In genomic region chr13:66339214-66339613, GRCh38 we compare ENCODE assay signal across 21 cellular contexts.
DNase-seq lines count a peak whose midpoint lies in the region; ATAC-seq and TF ChIP-seq lines count a peak whose summit lies in the region.
"Had no signal": no experiment of that assay in that cellular context is flagged by ENCODE, and none has a peak within 500 bp of the region (broad histone marks: within the 10 kb centered on the region; RNA-seq: fewer than 3 reads in every experiment).

No MANE protein-coding gene starts in this region.

- H3K27me3 ChIP-seq in Karpas-422 (ENCODE audit: low read length) (no peaks in the 10 kb centered on the region), OCI-LY1 (ENCODE audit: insufficient read depth, low read length) (no peaks in the 10 kb centered on the region), lower lobe of right lung (ENCODE audit: low read depth) (no peaks in the 10 kb centered on the region), tibial artery (no peaks in the 10 kb centered on the region)
- H3K27me3 ChIP-seq: BE2C; BLaER1 treated with 17β-estradiol and CSF1 and Interleukin-3, amounts not matched to agents 10 nM and 100 nM had no signal

- DNase-seq in Karpas-422 (no peak), fibroblast of the aortic adventitia (ENCODE audit: low read depth) (peak; percentile 7), lower lobe of right lung (no peak), tibial artery (no peak), ecto neural progenitor cell (ENCODE audit: low spot score) (no peak)
- DNase-seq: 8988T; ACHN; BE2C; CD4-positive, alpha-beta T cell; CD8-positive, alpha-beta memory T cell; DMS 273 treated with DMSO at 0.1 percent for 48 hours; DMS79; EL; GDM1; GM23248; H7; HCEC 1CT had no signal

- H3K4me1 ChIP-seq in Karpas-422 (ENCODE audit: low read length) (no peaks in the 10 kb centered on the region), OCI-LY1 (ENCODE audit: insufficient read depth, low read length, severe bottlenecking) (peaks cover 33% of the 10 kb centered on the region), lower lobe of right lung (no peaks in the 10 kb centered on the region), tibial artery (no peaks in the 10 kb centered on the region)
- H3K4me1 ChIP-seq: BE2C; BLaER1 treated with 17β-estradiol and CSF1 and Interleukin-3, amounts not matched to agents 10 nM and 100 nM had no signal

- no peaks in the 10 kb centered on the region for H3K79me2 ChIP-seq in Karpas-422 (ENCODE audit: low read length)
- H3K79me2 ChIP-seq in OCI-LY1 (ENCODE audit: insufficient read depth, low read length), result no peaks in the 10 kb centered on the region

- H3K4me3 ChIP-seq in Karpas-422 (ENCODE audit: low read length), result no peak overlapping the region
- H3K4me3 ChIP-seq in OCI-LY1 (ENCODE audit: low read depth, low read length, poor library complexity, severe bottlenecking), result no peak overlapping the region
- no peak overlapping the region for H3K4me3 ChIP-seq in fibroblast of the aortic adventitia (ENCODE audit: low read depth, low read length)
- no peak overlapping the region for H3K4me3 ChIP-seq in lower lobe of right lung
- no peak overlapping the region for H3K4me3 ChIP-seq in tibial artery
- H3K4me3 ChIP-seq: A549; BLaER1 treated with 17β-estradiol and CSF1 and Interleukin-3, amounts not matched to agents 10 nM and 100 nM; GM12878; GM23248 had no signal

- no peaks in the 10 kb centered on the region for H4K20me1 ChIP-seq in Karpas-422 (ENCODE audit: insufficient read depth, low read depth, low read length)
- H4K20me1 ChIP-seq in OCI-LY1 (ENCODE audit: insufficient read depth, low read length), result no peaks in the 10 kb centered on the region
- H4K20me1 ChIP-seq: BLaER1 treated with 17β-estradiol and CSF1 and Interleukin-3, amounts not matched to agents 10 nM and 100 nM had no signal

- no peaks in the 10 kb centered on the region for H3K9me3 ChIP-seq in Karpas-422 (ENCODE audit: low read length)
- no peaks in the 10 kb centered on the region for H3K9me3 ChIP-seq in OCI-LY1 (ENCODE audit: low read length)
- no peaks in the 10 kb centered on the region for H3K9me3 ChIP-seq in lower lobe of right lung
- no peaks in the 10 kb centered on the region for H3K9me3 ChIP-seq in tibial artery
- H3K9me3 ChIP-seq: A549; BE2C; BLaER1 treated with 17β-estradiol and CSF1 and Interleukin-3, amounts not matched to agents 10 nM and 100 nM had no signal

- peak overlapping the region; percentile 33; the same call in 1 of the 2 replicates for H2AFZ ChIP-seq in Karpas-422 (ENCODE audit: low read length)
- H2AFZ ChIP-seq in OCI-LY1 (ENCODE audit: low read length), result peak overlapping the region; percentile 94
- H2AFZ ChIP-seq: GM23248 had no signal

- no peak for ATAC-seq in lower lobe of right lung
- ATAC-seq: A549, GM12878 had no signal

- H3K27ac ChIP-seq in Karpas-422 (ENCODE audit: low read length) (no peak overlapping the region), OCI-LY1 (ENCODE audit: low read depth, low read length, poor library complexity, severe bottlenecking) (no peak overlapping the region), lower lobe of right lung (no peak overlapping the region), tibial artery (no peak overlapping the region)
- H3K27ac ChIP-seq: A549; BLaER1 treated with 17β-estradiol and CSF1 and Interleukin-3, amounts not matched to agents 10 nM and 100 nM; GM23248 had no signal

- H3K4me2 ChIP-seq in Karpas-422 (ENCODE audit: low read depth, low read length, poor library complexity, severe bottlenecking) (no peak overlapping the region), OCI-LY1 (ENCODE audit: low read length) (peak overlapping the region; percentile 49; the same call in 1 of the 2 replicates)
- H3K4me2 ChIP-seq: A549; BLaER1 treated with 17β-estradiol and CSF1 and Interleukin-3, amounts not matched to agents 10 nM and 100 nM had no signal

- H3K9me2 ChIP-seq in Karpas-422 (replicated peaks; ENCODE audit: insufficient read depth, low read length), result no peaks in the 10 kb centered on the region
- no peaks in the 10 kb centered on the region for H3K9me2 ChIP-seq in OCI-LY1 (ENCODE audit: low read depth, low read length)

- H3K9ac ChIP-seq in Karpas-422 (ENCODE audit: low read length) (no peak overlapping the region), OCI-LY1 (ENCODE audit: low read length) (no peak overlapping the region)
- H3K9ac ChIP-seq: BLaER1 treated with 17β-estradiol and CSF1 and Interleukin-3, amounts not matched to agents 10 nM and 100 nM; GM23248 had no signal

- TF ChIP-seq CTCF in OCI-LY1 (IDR thresholded peaks at IDR 0.05; ENCODE audit: low read length), result no peak
- TF ChIP-seq CTCF in fibroblast of the aortic adventitia (IDR thresholded peaks at IDR 0.05; ENCODE audit: insufficient read depth, low read length), result no peak
- no peak for TF ChIP-seq CTCF in lower lobe of right lung (IDR thresholded peaks at IDR 0.05)
- TF ChIP-seq CTCF in tibial artery (IDR thresholded peaks at IDR 0.05), result no peak

- no peaks in the 10 kb centered on the region for H3F3A ChIP-seq in OCI-LY1 (ENCODE audit: insufficient read depth, low read length)

- H3K36me3 ChIP-seq in Karpas-422 (ENCODE audit: insufficient read depth, low read length), result no peaks in the 10 kb centered on the region
- no peaks in the 10 kb centered on the region for H3K36me3 ChIP-seq in OCI-LY1 (ENCODE audit: insufficient read depth, low read length)
- no peaks in the 10 kb centered on the region for H3K36me3 ChIP-seq in lower lobe of right lung
- H3K36me3 ChIP-seq in tibial artery, result no peaks in the 10 kb centered on the region
- H3K36me3 ChIP-seq: BE2C; BLaER1 treated with 17β-estradiol and CSF1 and Interleukin-3, amounts not matched to agents 10 nM and 100 nM had no signal

- intact Hi-C loops in lower lobe of right lung (cut with DNase I) (no loop called here), tibial artery (cut with DNase I; ENCODE audit: low total_unique reads) (no loop called here)
